ENCODE assay signal across 33 cellular contexts in genomic region chr22:32318361-32318760, GRCh38. TPM values are rescaled to one million over a fixed set of nuclear protein-coding genes. Genes with fewer than 3 reads are reported as not detected.
"Had no signal": no experiment of that assay in that cellular context is flagged by ENCODE, and none has a peak within 500 bp of the region (broad histone marks: within the 10 kb centered on the region; RNA-seq: fewer than 3 reads in every experiment).

No MANE protein-coding gene starts in this region.

- DNase-seq: activated B cell treated with CpG ODN at 0.5 μM for 24 hours; activated CD4-positive, alpha-beta T cell treated with anti-CD3 and anti-CD28 coated beads for 36 hours; activated CD4-positive, alpha-beta T cell treated with anti-CD3 and anti-CD28 coated beads, Interleukin-2, amount 50 U/mL, for 4 hours; activated T-cell treated with anti-CD3 and anti-CD28 coated beads, Interleukin-2, amount 50 U/mL, for 4 hours; anterior cingulate cortex; dorsolateral prefrontal cortex; effector memory CD8-positive, alpha-beta T cell; left cardiac atrium; stimulated activated CD4-positive, alpha-beta T cell treated with anti-CD3 and anti-CD28 coated beads, Interleukin-12 subunit alpha, Interleukin-12 subunit beta, amount 100 ng/mL, for 4 hours; stimulated activated CD4-positive, alpha-beta T cell treated with anti-CD3 and anti-CD28 coated beads, Interleukin-4, amount 100 ng/mL, for 1 hour; stimulated activated naive CD8-positive, alpha-beta T cell treated with anti-CD3 and anti-CD28 coated beads, Interleukin-15, Interleukin-2, amounts not matched to agents 100 U/mL and 50 U/mL, for 24 hours; T-cell had no signal

- H3K9me3 Mint-ChIP-seq: activated T-cell treated with anti-CD3 and anti-CD28 coated beads, Interleukin-2, amount 50 U/mL, for 4 hours; activated T-helper 17 cell treated with anti-CD3 and anti-CD28 coated beads, Interleukin-2, amount 50 U/mL, for 72 hours; nephron; T-helper 2 cell treated with Interferon-gamma antibody and Interleukin-4, amounts not matched to agents 5 μg/mL and 100 μg/mL, for 36 hours; type B pancreatic cell had no signal

- ATAC-seq: activated CD4-positive, alpha-beta T cell treated with anti-CD3 and anti-CD28 coated beads for 36 hours; activated T-cell treated with anti-CD3 and anti-CD28 coated beads, Interleukin-2, amount 50 U/mL, for 4 hours; activated T-helper 17 cell treated with anti-CD3 and anti-CD28 coated beads, Interleukin-2, amount 50 U/mL, for 72 hours; effector memory CD8-positive, alpha-beta T cell; gastroesophageal sphincter; left cardiac atrium; stimulated activated naive CD8-positive, alpha-beta T cell treated with anti-CD3 and anti-CD28 coated beads, Interleukin-15, Interleukin-2, amounts not matched to agents 100 U/mL and 50 U/mL, for 24 hours; T-cell had no signal

- H3K4me1 ChIP-seq: gastroesophageal sphincter, right lobe of liver had no signal

- H3K27ac Mint-ChIP-seq: activated B cell treated with CpG ODN at 0.5 μM for 24 hours; activated CD4-positive, alpha-beta T cell treated with anti-CD3 and anti-CD28 coated beads for 36 hours; activated naive CD8-positive, alpha-beta T cell; activated T-helper 17 cell treated with anti-CD3 and anti-CD28 coated beads, Interleukin-2, amount 50 U/mL, for 72 hours; effector memory CD8-positive, alpha-beta T cell; nephron; progenitor cell of endocrine pancreas; T-cell; T-helper 2 cell treated with Interferon-gamma antibody and Interleukin-4, amounts not matched to agents 5 μg/mL and 100 μg/mL, for 36 hours; type B pancreatic cell had no signal

- H3K36me3 ChIP-seq: gastroesophageal sphincter, neutrophil, right lobe of liver had no signal

- H3K36me3 Mint-ChIP-seq: activated naive CD8-positive, alpha-beta T cell; T-cell; type B pancreatic cell had no signal

- H3K27me3 ChIP-seq: dorsolateral prefrontal cortex, hepatocyte, right lobe of liver had no signal

- H3K27ac ChIP-seq: dorsolateral prefrontal cortex, gastroesophageal sphincter, hepatocyte, neutrophil, right lobe of liver, skin epidermis had no signal

- H3K4me1 Mint-ChIP-seq: activated B cell treated with CpG ODN at 0.5 μM for 24 hours; activated CD4-positive, alpha-beta T cell treated with anti-CD3 and anti-CD28 coated beads for 36 hours; activated T-helper 17 cell treated with anti-CD3 and anti-CD28 coated beads, Interleukin-2, amount 50 U/mL, for 72 hours; central memory CD8-positive, alpha-beta T cell; nephron; T-cell had no signal

- H3K9me3 ChIP-seq: neutrophil, right lobe of liver had no signal

- H3K4me3 Mint-ChIP-seq: activated B cell treated with CpG ODN at 0.5 μM for 24 hours; activated CD4-positive, alpha-beta T cell treated with anti-CD3 and anti-CD28 coated beads for 36 hours; activated naive CD8-positive, alpha-beta T cell; activated T-cell treated with anti-CD3 and anti-CD28 coated beads, Interleukin-2, amount 50 U/mL, for 4 hours; activated T-helper 17 cell treated with anti-CD3 and anti-CD28 coated beads, Interleukin-2, amount 50 U/mL, for 72 hours; central memory CD8-positive, alpha-beta T cell; effector memory CD8-positive, alpha-beta T cell; nephron; T-cell; T-helper 2 cell treated with Interferon-gamma antibody and Interleukin-4, amounts not matched to agents 5 μg/mL and 100 μg/mL, for 36 hours; type B pancreatic cell had no signal

- H3K4me3 ChIP-seq: dorsolateral prefrontal cortex, gastroesophageal sphincter, hepatocyte, right lobe of liver, skin epidermis had no signal

RNA-seq across cellular contexts. Expression of gene RFPL3, which starts 39.3 kb away (rescaled TPM):
- total RNA-seq: activated B cell treated with CpG ODN at 0.5 μM for 24 hours; activated CD4-positive, alpha-beta T cell treated with anti-CD3 and anti-CD28 coated beads for 36 hours; activated T-cell treated with anti-CD3 and anti-CD28 coated beads, Interleukin-2, amount 50 U/mL, for 4 hours; activated T-helper 17 cell treated with anti-CD3 and anti-CD28 coated beads, Interleukin-2, amount 50 U/mL, for 72 hours; bronchial epithelial cell; endothelial cell of umbilical vein; fibroblast of lung; fibroblast of villous mesenchyme; gastroesophageal sphincter; hepatocyte; left cardiac atrium; lower leg skin; mucosa of gallbladder; osteocyte; progenitor cell of endocrine pancreas; renal cortical epithelial cell; right lobe of liver; subcutaneous adipose tissue; T-cell had no signal
